Comparison of ENCODE assay signal across 17 cellular contexts in the genomic region with DNA sequence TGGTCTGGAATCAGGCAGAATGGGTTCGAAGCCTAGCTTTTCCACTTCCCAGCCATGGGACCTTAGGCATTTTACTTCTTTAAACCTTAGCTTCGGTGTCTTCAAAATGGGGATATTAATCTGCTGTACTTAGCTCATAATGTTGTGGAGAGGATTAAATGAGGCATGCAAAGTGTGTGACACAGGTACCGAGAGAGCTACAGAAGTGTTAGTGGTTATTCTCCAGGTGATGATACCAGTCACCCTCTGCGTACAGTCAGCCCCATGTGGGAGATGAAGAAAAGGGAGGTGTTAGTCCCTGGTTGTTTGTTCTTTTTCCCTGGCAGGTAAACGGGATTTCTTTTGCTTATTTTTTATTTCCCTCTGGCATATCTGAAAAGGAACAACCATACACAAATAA.
"Had no signal": no experiment of that assay in that cellular context is flagged by ENCODE, and none has a peak within 500 bp of the region (broad histone marks: within the 10 kb centered on the region; RNA-seq: fewer than 3 reads in every experiment).

No MANE protein-coding gene starts in this region.

- ATAC-seq: activated CD4-positive, CD25-positive, alpha-beta regulatory T cell treated with anti-CD3 and anti-CD28 coated beads, Interleukin-2, amount 50 U/mL, for 24 hours; gastrocnemius medialis; left ventricle myocardium superior had no signal

- H3K36me3 ChIP-seq: ascending aorta, esophagus squamous epithelium, gastrocnemius medialis, pancreas, suprapubic skin, upper lobe of left lung had no signal

- DNase-seq: activated CD4-positive, alpha-beta memory T cell treated with anti-CD3 and anti-CD28 coated beads for 36 hours; activated naive CD4-positive, alpha-beta T cell; endodermal cell; esophagus squamous epithelium; gastrocnemius medialis; kidney; left ventricle myocardium superior; mesendoderm; pancreas; stimulated activated CD4-positive, alpha-beta T cell treated with anti-CD3 and anti-CD28 coated beads, Interleukin-12 subunit alpha, Interleukin-12 subunit beta, amount 100 ng/mL, for 4 hours; stimulated activated naive CD4-positive, alpha-beta T cell treated with Interleukin-2 at 50 U/mL for 16 hours; upper lobe of left lung had no signal

- H3K9me3 Mint-ChIP-seq: activated CD4-positive, alpha-beta memory T cell treated with anti-CD3 and anti-CD28 coated beads for 36 hours; endodermal cell; neural crest cell; T-helper 2 cell treated with Interferon-gamma antibody and Interleukin-4, amounts not matched to agents 5 μg/mL and 100 μg/mL, for 36 hours had no signal

- H3K4me3 Mint-ChIP-seq: activated CD4-positive, alpha-beta memory T cell treated with anti-CD3 and anti-CD28 coated beads for 36 hours; endodermal cell; neural crest cell; T-helper 2 cell treated with Interferon-gamma antibody and Interleukin-4, amounts not matched to agents 5 μg/mL and 100 μg/mL, for 36 hours had no signal

- H3K4me1 ChIP-seq: gastrocnemius medialis, pancreas had no signal

- H3K4me3 ChIP-seq: ascending aorta, esophagus squamous epithelium, gastrocnemius medialis, pancreas, suprapubic skin, upper lobe of left lung had no signal

- H3K27ac Mint-ChIP-seq: activated CD4-positive, alpha-beta memory T cell treated with anti-CD3 and anti-CD28 coated beads for 36 hours; endodermal cell; T-helper 2 cell treated with Interferon-gamma antibody and Interleukin-4, amounts not matched to agents 5 μg/mL and 100 μg/mL, for 36 hours had no signal

- H3K27ac ChIP-seq: ascending aorta, gastrocnemius medialis, pancreas, suprapubic skin, upper lobe of left lung had no signal

- H3K9me3 ChIP-seq: ascending aorta, esophagus squamous epithelium, gastrocnemius medialis, pancreas, suprapubic skin, upper lobe of left lung had no signal

- FAIRE-seq: kidney, pancreas had no signal

- H3K27me3 ChIP-seq: ascending aorta, esophagus squamous epithelium, gastrocnemius medialis, pancreas, suprapubic skin, upper lobe of left lung had no signal

- H3K36me3 Mint-ChIP-seq: activated CD4-positive, alpha-beta memory T cell treated with anti-CD3 and anti-CD28 coated beads for 36 hours had no signal
